In genomic region chr4:77493829-77494551, GRCh38 we compare ENCODE assay signal across 17 cellular contexts.
DNase-seq lines count a peak whose midpoint lies in the region; ATAC-seq and TF ChIP-seq lines count a peak whose summit lies in the region.
"Had no signal": no experiment of that assay in that cellular context is flagged by ENCODE, and none has a peak within 500 bp of the region (broad histone marks: within the 10 kb centered on the region; RNA-seq: fewer than 3 reads in every experiment).

No MANE protein-coding gene starts in this region.

- POLR2A ChIA-PET in activated B cell treated with CpG ODN at 0.5 μM for 24 hours (lab: Charles Lee), result interaction anchor here (0.9 to 2.3 kb wide), 6 partner anchors 13 to 368 kb away, joined by 3 to 9 read pairs (median 3); partner anchors contain the start of gene MRPL1

- H3K9me3 Mint-ChIP-seq in activated B cell treated with CpG ODN at 0.5 μM for 24 hours (no peaks in the 10 kb centered on the region), endodermal cell (peaks cover 5% of the 10 kb centered on the region), immature natural killer cell (peaks cover 0 to 2% (median 0%) of the 10 kb centered on the region in 6 donors)
- H3K9me3 Mint-ChIP-seq in activated naive CD4-positive, alpha-beta T cell treated with anti-CD3 and anti-CD28 coated beads for 36 hours, result no peaks in the 10 kb centered on the region
- H3K9me3 Mint-ChIP-seq: activated CD4-positive, alpha-beta memory T cell treated with anti-CD3 and anti-CD28 coated beads, Interleukin-2, amount 10 ng/mL, durations not matched to agents 7 days and 5 days; activated naive CD4-positive, alpha-beta T cell treated with anti-CD3 and anti-CD28 coated beads, Interleukin-2, amount 10 ng/mL, durations not matched to agents 7 days and 5 days had no signal

- no peak overlapping the region for H3K4me3 ChIP-seq in endodermal cell (ENCODE audit: low read length)
- H3K4me3 ChIP-seq: lung, ovary, uterus had no signal

- H3K36me3 Mint-ChIP-seq in activated B cell treated with CpG ODN at 0.5 μM for 24 hours (ENCODE audit: low read depth) (no peaks in the 10 kb centered on the region), endodermal cell (ENCODE audit: low read depth) (no peaks in the 10 kb centered on the region), immature natural killer cell (no peaks in the 10 kb centered on the region)
- H3K36me3 Mint-ChIP-seq in activated naive CD4-positive, alpha-beta T cell treated with anti-CD3 and anti-CD28 coated beads for 36 hours (ENCODE audit: low read depth), result no peaks in the 10 kb centered on the region
- H3K36me3 Mint-ChIP-seq: activated naive CD4-positive, alpha-beta T cell treated with anti-CD3 and anti-CD28 coated beads, Interleukin-2, amount 10 ng/mL, durations not matched to agents 7 days and 5 days had no signal

- TF ChIP-seq CTCF in activated B cell treated with CpG ODN at 0.5 μM for 24 hours (IDR thresholded peaks at IDR 0.05) (no peak), endodermal cell (conservative IDR thresholded peaks at IDR 0.05) (no peak)

- WGBS in endodermal cell (ENCODE audit: insufficient coverage in 1 of 2, insufficient read length in 1 of 2), 2 experiments, result 88 to 96% methylated on average over 2 of the region's 2 CpGs

- H3K27ac Mint-ChIP-seq in activated B cell treated with CpG ODN at 0.5 μM for 24 hours (peak overlapping the region; percentile 87), endodermal cell (no peak overlapping the region), immature natural killer cell (no peak overlapping the region)
- H3K27ac Mint-ChIP-seq in activated naive CD4-positive, alpha-beta T cell treated with anti-CD3 and anti-CD28 coated beads for 36 hours, result no peak overlapping the region
- H3K27ac Mint-ChIP-seq: activated CD4-positive, alpha-beta memory T cell treated with anti-CD3 and anti-CD28 coated beads, Interleukin-2, amount 10 ng/mL, durations not matched to agents 7 days and 5 days; activated naive CD4-positive, alpha-beta T cell treated with anti-CD3 and anti-CD28 coated beads, Interleukin-2, amount 10 ng/mL, durations not matched to agents 7 days and 5 days had no signal

- H3K9me3 ChIP-seq in endodermal cell (ENCODE audit: control insufficient read depth, low read length), result no peaks in the 10 kb centered on the region
- H3K9me3 ChIP-seq: ovary, uterus had no signal

- H3K27ac ChIP-seq in endodermal cell (ENCODE audit: low read depth, low read length), result no peak overlapping the region
- H3K27ac ChIP-seq: ovary, RWPE1, uterus had no signal

- H3K4me1 Mint-ChIP-seq in activated B cell treated with CpG ODN at 0.5 μM for 24 hours (peaks cover 23% of the 10 kb centered on the region), endodermal cell (no peaks in the 10 kb centered on the region), immature natural killer cell (no peaks in the 10 kb centered on the region)
- H3K4me1 Mint-ChIP-seq in activated naive CD4-positive, alpha-beta T cell treated with anti-CD3 and anti-CD28 coated beads for 36 hours (ENCODE audit: low read depth), result no peaks in the 10 kb centered on the region
- H3K4me1 Mint-ChIP-seq: activated CD4-positive, alpha-beta memory T cell treated with anti-CD3 and anti-CD28 coated beads, Interleukin-2, amount 10 ng/mL, durations not matched to agents 7 days and 5 days; activated naive CD4-positive, alpha-beta T cell treated with anti-CD3 and anti-CD28 coated beads, Interleukin-2, amount 10 ng/mL, durations not matched to agents 7 days and 5 days had no signal

- H3K4me3 Mint-ChIP-seq in activated B cell treated with CpG ODN at 0.5 μM for 24 hours (peak overlapping the region; percentile 41), endodermal cell (no peak overlapping the region), immature natural killer cell (no peak overlapping the region)
- no peak overlapping the region for H3K4me3 Mint-ChIP-seq in activated naive CD4-positive, alpha-beta T cell treated with anti-CD3 and anti-CD28 coated beads for 36 hours
- H3K4me3 Mint-ChIP-seq: activated CD4-positive, alpha-beta memory T cell treated with anti-CD3 and anti-CD28 coated beads, Interleukin-2, amount 10 ng/mL, durations not matched to agents 7 days and 5 days; activated naive CD4-positive, alpha-beta T cell treated with anti-CD3 and anti-CD28 coated beads, Interleukin-2, amount 10 ng/mL, durations not matched to agents 7 days and 5 days had no signal

- ATAC-seq in GM19463 (IDR thresholded peaks at IDR 0.05; ENCODE audit: unreplicated experiment), result peak; percentile 71
- ATAC-seq in HG03095 (IDR thresholded peaks at IDR 0.05; ENCODE audit: unreplicated experiment), result peak; percentile 37
- peak; percentile 6 for ATAC-seq in activated B cell treated with CpG ODN at 0.5 μM for 24 hours (ENCODE audit: low read depth)

- H3K27me3 Mint-ChIP-seq in activated B cell treated with CpG ODN at 0.5 μM for 24 hours (no peaks in the 10 kb centered on the region), endodermal cell (ENCODE audit: insufficient read depth) (peaks cover 17% of the 10 kb centered on the region), immature natural killer cell (ENCODE audit: low read depth in 3 of 3) (peaks cover 0 to 5% (median 2%) of the 10 kb centered on the region in 3 donors)
- peaks cover 40% of the 10 kb centered on the region for H3K27me3 Mint-ChIP-seq in activated naive CD4-positive, alpha-beta T cell treated with anti-CD3 and anti-CD28 coated beads for 36 hours (ENCODE audit: low read depth)

- no peaks in the 10 kb centered on the region for H3K36me3 ChIP-seq in endodermal cell (ENCODE audit: control insufficient read depth, insufficient read depth, low read length)
- H3K36me3 ChIP-seq: ovary, uterus had no signal

- peak; percentile 56 for DNase-seq in ELR (ENCODE audit: low read depth)
- DNase-seq in activated B cell treated with CpG ODN at 0.5 μM for 24 hours, result no peak
- DNase-seq in DMS 273 treated with DMSO at 0.1 percent for 48 hours (lab: John Stamatoyannopoulos, UW), result no peak
- no peak for DNase-seq in endodermal cell
- DNase-seq in activated naive CD4-positive, alpha-beta T cell treated with anti-CD3 and anti-CD28 coated beads for 36 hours, result no peak
- DNase-seq in immature natural killer cell, result no peak
- DNase-seq: activated CD4-positive, alpha-beta memory T cell treated with anti-CD3 and anti-CD28 coated beads, Interleukin-2, amount 10 ng/mL, durations not matched to agents 7 days and 5 days; activated naive CD4-positive, alpha-beta T cell treated with anti-CD3 and anti-CD28 coated beads, Interleukin-2, amount 10 ng/mL, durations not matched to agents 7 days and 5 days; hippocampal formation; NCI-H510A treated with DMSO at 0.1 percent for 48 hours; ovary; stimulated activated CD8-positive, alpha-beta memory T cell treated with anti-CD3 and anti-CD28 coated beads, Interleukin-4, amount 100 ng/mL, for 48 hours; uterus had no signal

- CTCF ChIA-PET in activated B cell treated with CpG ODN at 0.5 μM for 24 hours (lab: Charles Lee), result interaction anchor here (0.6 to 1.4 kb wide), 2 partner anchors 93 to 291 kb away, joined by 3 read pairs; no protein-coding TSS in a partner anchor
- CTCF ChIA-PET in activated naive CD4-positive, alpha-beta T cell treated with anti-CD3 and anti-CD28 coated beads for 36 hours (lab: Charles Lee), result interaction anchor here (0.7 to 0.9 kb wide), 2 partner anchors 76 to 107 kb away, joined by 3 read pairs; no protein-coding TSS in a partner anchor

- H3K27me3 ChIP-seq in endodermal cell (ENCODE audit: control insufficient read depth, insufficient read depth, low read length, poor library complexity, severe bottlenecking), result no peaks in the 10 kb centered on the region
- H3K27me3 ChIP-seq: ovary, uterus had no signal

- no peak overlapping the region for H3K9ac ChIP-seq in endodermal cell (ENCODE audit: extremely low read depth, low read length, poor library complexity, severe bottlenecking)

- H3K4me1 ChIP-seq in endodermal cell (ENCODE audit: control insufficient read depth, insufficient read depth, low read length), result no peaks in the 10 kb centered on the region
- H3K4me1 ChIP-seq: uterus had no signal

- intact Hi-C loops in activated B cell treated with CpG ODN at 0.5 μM for 24 hours (cut with micrococcal nuclease), result loop anchor here (1.0 kb wide), 1 partner anchor 93 kb away; no protein-coding TSS in a partner anchor
- intact Hi-C loops in activated naive CD4-positive, alpha-beta T cell treated with anti-CD3 and anti-CD28 coated beads for 36 hours (cut with micrococcal nuclease), result no loop called here

Comparison
In these comparisons a context has a peak if more than half of its experiments do, and no peak if none do; other contexts are left out.
1. ATAC-seq: peak in every context shown above with its lines; median percentile 71 in GM19463; 37 in HG03095; 6 in activated B cell treated with CpG ODN at 0.5 μM for 24 hours.